In the genomic region with DNA sequence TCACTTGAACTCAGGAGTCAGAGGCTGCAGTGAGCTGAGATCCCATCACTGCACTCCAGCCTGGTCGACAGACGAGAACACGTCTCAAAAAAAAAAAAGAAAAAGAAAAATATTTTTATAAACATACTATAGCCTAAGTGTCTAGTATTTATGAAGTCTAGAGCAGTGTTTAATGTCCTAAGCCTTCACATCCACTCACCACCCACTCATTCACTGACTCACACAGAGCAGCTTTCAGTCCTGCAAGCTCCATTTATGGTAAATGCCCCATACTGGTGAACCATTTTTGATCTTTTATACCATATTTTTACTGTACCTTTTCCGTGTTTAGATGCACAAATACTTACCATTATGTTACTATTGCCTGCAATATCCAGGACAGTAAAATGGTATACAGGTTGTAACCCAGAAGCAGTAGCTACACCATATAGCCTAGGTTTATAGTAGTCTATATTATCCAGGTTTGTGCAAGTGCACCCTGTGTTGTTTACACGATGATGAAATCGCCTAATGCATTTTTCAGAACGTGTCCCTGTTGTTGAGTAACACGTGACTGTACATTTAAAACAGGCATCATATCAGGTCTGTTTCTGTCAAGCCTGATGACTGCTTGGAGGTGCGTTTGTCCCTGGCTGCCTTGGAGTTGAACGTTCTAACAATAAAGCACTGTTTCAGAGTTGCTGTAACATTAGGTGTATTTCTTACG, we compare ENCODE assay signal across 21 cellular contexts. TPM values are rescaled to one million over a fixed set of nuclear protein-coding genes. Genes with fewer than 3 reads are reported as not detected.
A peak's percentile ranks its signal among the peaks of the same experiment; 100 is the strongest.
DNase-seq lines count a peak whose midpoint lies in the region; ATAC-seq lines count a peak whose summit lies in the region.
"Had no signal": no experiment of that assay in that cellular context is flagged by ENCODE, and none has a peak within 500 bp of the region (broad histone marks: within the 10 kb centered on the region; RNA-seq: fewer than 3 reads in every experiment).

No MANE protein-coding gene starts in this region.

- peak overlapping the region; percentile 48 for H3K27ac ChIP-seq in epithelial cell of prostate
- H3K27ac ChIP-seq: gastroesophageal sphincter, parathyroid adenoma, upper lobe of left lung had no signal

- no peak overlapping the region for H3K4me3 ChIP-seq in skeletal muscle cell (ENCODE audit: low read depth, low read length)
- H3K4me3 ChIP-seq: gastroesophageal sphincter, upper lobe of left lung had no signal

- DNase-seq in activated CD4-positive, CD25-positive, alpha-beta regulatory T cell treated with anti-CD3 and anti-CD28 coated beads, Interleukin-2, amount 50 U/mL, for 72 hours, result no peak
- DNase-seq in M059J (ENCODE audit: low read depth) (peak; percentile 54), epithelial cell of prostate (ENCODE audit: low read depth, low spot score) (no peak), skeletal muscle cell (ENCODE audit: low read depth) (peak; percentile 75), COR-L47 (lab: John Stamatoyannopoulos, UW) (no peak)
- no peak for DNase-seq in activated CD8-positive, alpha-beta memory T cell treated with anti-CD3 and anti-CD28 coated beads, Interleukin-2, amount 50 U/mL, for 4 hours
- DNase-seq: 8988T; activated B cell treated with CpG ODN at 0.5 μM for 24 hours; activated naive CD4-positive, alpha-beta T cell treated with anti-CD3 and anti-CD28 coated beads, Interleukin-2, amount 10 ng/mL, durations not matched to agents 7 days and 5 days; caudate nucleus; DMS79; effector CD4-positive, alpha-beta T cell; NCI-H1436 treated with DMSO at 0.1 percent for 48 hours; stimulated activated naive CD4-positive, alpha-beta T cell; T-cell; upper lobe of left lung had no signal

- peak; percentile 32 to 58 for ATAC-seq in activated CD4-positive, CD25-positive, alpha-beta regulatory T cell treated with anti-CD3 and anti-CD28 coated beads, Interleukin-2, amount 50 U/mL, for 24 hours
- ATAC-seq in HG02884 (IDR thresholded peaks at IDR 0.05; ENCODE audit: unreplicated experiment), result no peak
- ATAC-seq: gastroesophageal sphincter, T-cell had no signal

RNA-seq across cellular contexts. Expression of gene NUDT7, which starts 10.1 kb away (rescaled TPM):
- 5.1 and 8.9 TPM in 2 replicates for total RNA-seq in M059J (2014; rRNA removed; shearing (Covaris generic))

RNA-seq across cellular contexts. Expression of gene VAT1L, which starts 56.0 kb away (rescaled TPM):
- 0.57 and 1.3 TPM in 2 replicates for total RNA-seq in M059J (2014; rRNA removed; shearing (Covaris generic))
- total RNA-seq: activated B cell treated with CpG ODN at 0.5 μM for 24 hours, LHCN-M2 had no signal

Comparison
In these comparisons a context has a peak if more than half of its experiments do, and no peak if none do; other contexts are left out.
1. DNase-seq: peak in M059J (single experiment) and skeletal muscle cell (single experiment); none in activated CD4-positive, CD25-positive, alpha-beta regulatory T cell treated with anti-CD3 and anti-CD28 coated beads, Interleukin-2, amount 50 U/mL, for 72 hours (single experiment), epithelial cell of prostate (single experiment), COR-L47 (single experiment) and activated CD8-positive, alpha-beta memory T cell treated with anti-CD3 and anti-CD28 coated beads, Interleukin-2, amount 50 U/mL, for 4 hours (single experiment).